In genomic region chr18:31739651-31740050, GRCh38 we compare ENCODE assay signal across 33 cellular contexts. TPM values are rescaled to one million over a fixed set of nuclear protein-coding genes. Genes with fewer than 3 reads are reported as not detected.
"Had no signal": no experiment of that assay in that cellular context is flagged by ENCODE, and none has a peak within 500 bp of the region (broad histone marks: within the 10 kb centered on the region; RNA-seq: fewer than 3 reads in every experiment).

No MANE protein-coding gene starts in this region.

- H3K4me3 Mint-ChIP-seq: activated CD8-positive, alpha-beta T cell treated with anti-CD3 and anti-CD28 coated beads for 36 hours; activated naive CD8-positive, alpha-beta T cell; activated T-cell treated with anti-CD3 and anti-CD28 coated beads, Interleukin-2, amount 50 U/mL, for 4 hours; activated T-helper 17 cell treated with anti-CD3 and anti-CD28 coated beads, Interleukin-2, amount 50 U/mL, for 72 hours; central memory CD8-positive, alpha-beta T cell; effector memory CD8-positive, alpha-beta T cell; T-helper 17 cell; T-helper 2 cell treated with Interferon-gamma antibody and Interleukin-4, amounts not matched to agents 5 μg/mL and 100 μg/mL, for 36 hours had no signal

- H3K4me1 Mint-ChIP-seq: activated T-helper 17 cell treated with anti-CD3 and anti-CD28 coated beads, Interleukin-2, amount 50 U/mL, for 72 hours; central memory CD8-positive, alpha-beta T cell; T-helper 17 cell had no signal

- H3K27me3 Mint-ChIP-seq: activated CD8-positive, alpha-beta T cell treated with anti-CD3 and anti-CD28 coated beads for 36 hours; activated naive CD8-positive, alpha-beta T cell had no signal

- H3K9me3 ChIP-seq: esophagus muscularis mucosa, gastrocnemius medialis had no signal

- FAIRE-seq: astrocyte, bronchial epithelial cell, colon had no signal

- H3K27ac Mint-ChIP-seq: activated CD8-positive, alpha-beta T cell treated with anti-CD3 and anti-CD28 coated beads for 36 hours; activated naive CD8-positive, alpha-beta T cell; effector memory CD8-positive, alpha-beta T cell; T-helper 17 cell; T-helper 2 cell treated with Interferon-gamma antibody and Interleukin-4, amounts not matched to agents 5 μg/mL and 100 μg/mL, for 36 hours had no signal

- H3K36me3 ChIP-seq: brain microvascular endothelial cell, esophagus muscularis mucosa, gastrocnemius medialis, heart left ventricle had no signal

- DNase-seq: activated CD4-positive, alpha-beta T cell treated with anti-CD3 and anti-CD28 coated beads for 1 hour; activated CD4-positive, alpha-beta T cell treated with anti-CD3 and anti-CD28 coated beads for 48 hours; activated CD4-positive, alpha-beta T cell treated with anti-CD3 and anti-CD28 coated beads, Interleukin-2, amount 50 U/mL, for 1 hour; activated CD4-positive, alpha-beta T cell treated with anti-CD3 and anti-CD28 coated beads, Interleukin-2, amount 50 U/mL, for 48 hours; activated CD8-positive, alpha-beta memory T cell treated with anti-CD3 and anti-CD28 coated beads for 24 hours; activated CD8-positive, alpha-beta T cell treated with anti-CD3 and anti-CD28 coated beads for 36 hours; activated effector memory CD4-positive, alpha-beta T cell treated with Interleukin-2 at 50 U/mL for 16 hours; activated gamma-delta T cell treated with Interleukin-2 at 50 U/mL for 16 hours; activated naive CD4-positive, alpha-beta T cell treated with anti-CD3 and anti-CD28 coated beads, Interleukin-2, amount 50 U/mL, for 16 hours; activated naive CD4-positive, alpha-beta T cell treated with Interleukin-2 at 50 U/mL for 16 hours; activated T-cell treated with anti-CD3 and anti-CD28 coated beads, Interleukin-2, amount 50 U/mL, for 4 hours; amniotic stem cell; anterior cingulate cortex; brain microvascular endothelial cell; cortex of kidney; dermis blood vessel endothelial cell; effector CD4-positive, alpha-beta T cell; effector memory CD8-positive, alpha-beta T cell; foreskin keratinocyte; gastrocnemius medialis; glutamatergic neuron; heart left ventricle; T-helper 17 cell; T1000 had no signal

- ATAC-seq: activated CD8-positive, alpha-beta T cell treated with anti-CD3 and anti-CD28 coated beads for 36 hours; activated T-cell treated with anti-CD3 and anti-CD28 coated beads, Interleukin-2, amount 50 U/mL, for 4 hours; activated T-helper 17 cell treated with anti-CD3 and anti-CD28 coated beads, Interleukin-2, amount 50 U/mL, for 72 hours; effector memory CD8-positive, alpha-beta T cell; gastrocnemius medialis; heart left ventricle; T-helper 17 cell had no signal

- H3K36me3 Mint-ChIP-seq: activated naive CD8-positive, alpha-beta T cell had no signal

- H3K4me3 ChIP-seq: esophagus muscularis mucosa, gastrocnemius medialis, heart left ventricle had no signal

- H3K27me3 ChIP-seq: brain microvascular endothelial cell, esophagus muscularis mucosa, foreskin keratinocyte, gastrocnemius medialis, heart left ventricle had no signal

- H3K4me1 ChIP-seq: esophagus muscularis mucosa, foreskin keratinocyte had no signal

- H3K9me3 Mint-ChIP-seq: central memory CD8-positive, alpha-beta T cell; effector memory CD8-positive, alpha-beta T cell; T-helper 2 cell treated with Interferon-gamma antibody and Interleukin-4, amounts not matched to agents 5 μg/mL and 100 μg/mL, for 36 hours had no signal

- H3K27ac ChIP-seq: brain microvascular endothelial cell, esophagus muscularis mucosa, foreskin keratinocyte, gastrocnemius medialis, heart left ventricle had no signal

RNA-seq across cellular contexts. Expression of gene SLC25A52, which starts 21.0 kb away (rescaled TPM):
- total RNA-seq: activated CD8-positive, alpha-beta T cell treated with anti-CD3 and anti-CD28 coated beads for 36 hours; activated T-cell treated with anti-CD3 and anti-CD28 coated beads, Interleukin-2, amount 50 U/mL, for 4 hours; activated T-helper 17 cell treated with anti-CD3 and anti-CD28 coated beads, Interleukin-2, amount 50 U/mL, for 72 hours; astrocyte; cardiac septum; dermis blood vessel endothelial cell; foreskin keratinocyte; gastrocnemius medialis; heart left ventricle; T-helper 17 cell had no signal
- polyA plus RNA-seq: foreskin keratinocyte, heart left ventricle had no signal
